In genomic region chr9:74887981-74888370, GRCh38 we compare ENCODE assay signal across 10 cellular contexts. TPM values are rescaled to one million over a fixed set of nuclear protein-coding genes. Genes with fewer than 3 reads are reported as not detected.
DNase-seq lines count a peak whose midpoint lies in the region; ATAC-seq and TF ChIP-seq lines count a peak whose summit lies in the region.
"Had no signal": no experiment of that assay in that cellular context is flagged by ENCODE, and none has a peak within 500 bp of the region (broad histone marks: within the 10 kb centered on the region; RNA-seq: fewer than 3 reads in every experiment).

No MANE protein-coding gene starts in this region.

- ATAC-seq in naive B cell (ENCODE audit: low read depth in 2 of 2) (no peak), HG02763 (IDR thresholded peaks at IDR 0.05; ENCODE audit: unreplicated experiment) (no peak)

- H3K4me1 ChIP-seq in ACC112 (ENCODE audit: control insufficient read depth, insufficient read depth, low read length, unreplicated experiment) (no peaks in the 10 kb centered on the region), HEK293 (ENCODE audit: control insufficient read depth, insufficient read depth, low read length) (no peaks in the 10 kb centered on the region)

- no peaks in the 10 kb centered on the region for H3K79me2 ChIP-seq in ACC112 (ENCODE audit: control insufficient read depth, insufficient read depth, low read length, unreplicated experiment)

- POLR2A ChIA-PET in HEK293 (lab: Yijun Ruan, JAX): no interaction called here

- peaks cover 7 to 8% of the 10 kb centered on the region in 2 donors for H3K36me3 Mint-ChIP-seq in naive B cell

- H2AFZ ChIP-seq in ACC112 (ENCODE audit: low read length, unreplicated experiment): no peak overlapping the region

- peaks cover 50 to 63% (median 52%) of the 10 kb centered on the region in 3 donors for H3K27me3 Mint-ChIP-seq in naive B cell

- no peaks in the 10 kb centered on the region for H3K36me3 ChIP-seq in ACC112 (ENCODE audit: insufficient read depth, low read length)
- no peaks in the 10 kb centered on the region for H3K36me3 ChIP-seq in HEK293 (ENCODE audit: control insufficient read depth in 2 of 2, insufficient read depth in 1 of 2, low read length in 2 of 2)

- DNase-seq in dorsolateral prefrontal cortex (no peak), naive B cell (no peak), NCI-H2029 treated with DMSO at 0.1 percent for 48 hours (lab: John Stamatoyannopoulos, UW) (no peak), head of caudate nucleus (no peak), COR-L47 (lab: John Stamatoyannopoulos, UW) (no peak)
- DNase-seq: amniotic stem cell, NCI-H1694 had no signal

- H3K9me3 ChIP-seq in HEK293 (ENCODE audit: control insufficient read depth, insufficient read depth, low read depth, low read length): no peaks in the 10 kb centered on the region

- peak overlapping the region; percentile 60 to 90 (median 84) for H3K4me3 Mint-ChIP-seq in naive B cell

- intact Hi-C loops in dorsolateral prefrontal cortex (cut with DNase I) (no loop called here), head of caudate nucleus (cut with DNase I) (no loop called here)

- TF ChIP-seq CTCF in HEK293 (tag by site-specific recombination; IDR thresholded peaks at IDR 0.05) (no peak), dorsolateral prefrontal cortex (IDR thresholded peaks at IDR 0.05 in 54 of 56, conservative IDR thresholded peaks at IDR 0.05 in 2 of 56; ENCODE audit: low read depth in 1 of 56, partially characterized antibody in 56 of 56) (no peak)

- peaks cover 12 to 17% (median 14%) of the 10 kb centered on the region in 3 donors for H3K4me1 Mint-ChIP-seq in naive B cell

- peak overlapping the region; percentile 75; the same call in 1 of the 2 replicates for H3K4me3 ChIP-seq in ACC112 (ENCODE audit: low read depth, low read length)
- peak overlapping the region; percentile 66 for H3K4me3 ChIP-seq in HEK293 (ENCODE audit: low read depth, low read length)
- H3K4me3 ChIP-seq in dorsolateral prefrontal cortex: peak overlapping the region in 47 of 59 donors; percentile 50 to 90 (median 68)

- CTCF ChIA-PET in HEK293 (lab: Yijun Ruan, JAX): interaction anchor here (1.9 kb wide), 1 partner anchor 64 kb away, joined by 6 read pairs; the partner anchor contains the start of gene C9orf40

- H3K27me3 ChIP-seq in ACC112 (ENCODE audit: insufficient read depth, low read length): peaks cover 17% of the 10 kb centered on the region
- peaks cover 0 to 11% (median 0%) of the 10 kb centered on the region in 45 donors for H3K27me3 ChIP-seq in dorsolateral prefrontal cortex

- H3K27ac Mint-ChIP-seq in naive B cell: no peak overlapping the region

- H3K27ac ChIP-seq in ACC112 (ENCODE audit: low read depth, low read length) (no peak overlapping the region), HEK293 (ENCODE audit: extremely low read depth, low read depth, low read length) (no peak overlapping the region), dorsolateral prefrontal cortex (peak overlapping the region in 5 of 59 donors; percentile 18 to 71 (median 55))

- H3K9me3 Mint-ChIP-seq in naive B cell: peaks cover 5 to 18% (median 9%) of the 10 kb centered on the region in 7 donors

TF ChIP-seq in HEK293, 187 proteins besides CTCF, POLR2A, EP300 and RAD21 (continues in another document):
- TF ChIP-seq ZSCAN5A (tag by site-specific recombination; IDR thresholded peaks at IDR 0.05): no peak
- no peak for TF ChIP-seq ZFP69B (tag by site-specific recombination; IDR thresholded peaks at IDR 0.05)
- no peak for TF ChIP-seq ZNF280D (tag by site-specific recombination; IDR thresholded peaks at IDR 0.05)
- no peak for TF ChIP-seq ZNF626 (tag by site-specific recombination; IDR thresholded peaks at IDR 0.05)
- no peak for TF ChIP-seq ZEB2 (tag by site-specific recombination; IDR thresholded peaks at IDR 0.05)
- no peak for TF ChIP-seq ZNF747 (tag by site-specific recombination; IDR thresholded peaks at IDR 0.05)
- TF ChIP-seq AEBP2 (tag by site-specific recombination; IDR thresholded peaks at IDR 0.05; ENCODE audit: borderline replicate concordance): no peak
- TF ChIP-seq HOXC10 (CRISPR knock-in tag; IDR thresholded peaks at IDR 0.05): no peak
- no peak for TF ChIP-seq ZNF26 (tag by site-specific recombination; IDR thresholded peaks at IDR 0.05)
- TF ChIP-seq REST (tag by site-specific recombination; IDR thresholded peaks at IDR 0.05): no peak
- TF ChIP-seq ZBTB48 (tag by site-specific recombination; IDR thresholded peaks at IDR 0.05): no peak

RNA-seq across cellular contexts. Expression of gene TRPM6, which starts 0.3 kb away (rescaled TPM):
- total RNA-seq in dorsolateral prefrontal cortex: 10 to 100 TPM in 1 of 120 experiments, 1 to 10 TPM in 117, under 1 TPM in 2; 0.75 to 13.6 (median 3.2) TPM
- polyA plus RNA-seq in naive B cell (ENCODE audit: low read depth in 6 of 6): not detected
